In the genomic region with DNA sequence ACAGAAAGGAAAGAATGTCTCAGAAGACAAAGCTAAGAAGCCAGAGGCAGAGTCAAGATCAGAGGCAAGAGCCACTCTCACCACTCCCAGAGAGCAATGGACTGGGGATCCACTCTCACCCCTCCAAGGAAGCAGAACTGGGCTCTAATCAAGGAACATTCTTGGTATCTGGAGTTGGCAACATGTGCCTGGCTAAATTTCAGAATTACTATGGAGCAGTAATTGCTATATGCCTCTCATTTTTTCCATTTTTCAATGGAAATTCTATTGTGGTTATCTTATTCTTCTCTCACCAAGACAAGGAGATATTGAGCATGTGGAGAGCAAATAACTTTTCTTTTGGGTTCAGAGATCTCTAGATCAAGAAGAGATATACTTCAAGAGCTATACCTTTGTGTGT, we compare ENCODE assay signal across 2 cellular contexts.
A peak's percentile ranks its signal among the peaks of the same experiment; 100 is the strongest.
TF ChIP-seq lines count a peak whose summit lies in the region.

No MANE protein-coding gene starts in this region.

TF ChIP-seq in HEK293, 187 proteins besides CTCF, POLR2A, EP300 and RAD21:
- TF ChIP-seq PRDM10 (tag by site-specific recombination; IDR thresholded peaks at IDR 0.05) (no peak), SETDB1 (IDR thresholded peaks at IDR 0.05; ENCODE audit: insufficient read length, low read length) (peak; percentile 55), TCF7L2 (IDR thresholded peaks at IDR 0.05; ENCODE audit: borderline replicate concordance, low read depth, low read length) (no peak), KLF1 (tag by site-specific recombination; IDR thresholded peaks at IDR 0.05) (no peak), ZNF561 (tag by site-specific recombination; IDR thresholded peaks at IDR 0.05; ENCODE audit: borderline replicate concordance) (no peak)

TF ChIP-seq in K562, 482 proteins besides CTCF, POLR2A, EP300 and RAD21 (continued from another document):
- no peak for TF ChIP-seq TCF15 (CRISPR knock-in tag; IDR thresholded peaks at IDR 0.05)
